In genomic region chr6:124887872-124888580, GRCh38 we compare ENCODE assay signal across 20 cellular contexts.
DNase-seq lines count a peak whose midpoint lies in the region; ATAC-seq, FAIRE-seq and TF ChIP-seq lines count a peak whose summit lies in the region.
"Had no signal": no experiment of that assay in that cellular context is flagged by ENCODE, and none has a peak within 500 bp of the region (broad histone marks: within the 10 kb centered on the region; RNA-seq: fewer than 3 reads in every experiment).

No MANE protein-coding gene starts in this region.

- WGBS in A549 (ENCODE audit: missing lambda C conversion rate): 95% methylated on average over 7 of the region's 10 CpGs
- WGBS in spleen, 5 donors: 84 to 93% (median 89%) methylated on average over 10 of the region's 10 CpGs

- intact Hi-C loops in spleen (cut with DNase I; ENCODE audit: low total_unique reads): no loop called here

- TF ChIP-seq POLR2A in A549 (IDR thresholded peaks at IDR 0.05; ENCODE audit: low read length) (no peak), spleen (IDR thresholded peaks at IDR 0.05) (no peak)

- H3K4me3 Mint-ChIP-seq in glutamatergic neuron (ENCODE audit: unreplicated experiment): no peak overlapping the region
- H3K4me3 Mint-ChIP-seq: neural crest cell had no signal

- POLR2A ChIA-PET in A549 (lab: Yijun Ruan, JAX): no interaction called here

- no peak overlapping the region for H3K27ac Mint-ChIP-seq in glutamatergic neuron (ENCODE audit: unreplicated experiment)
- H3K27ac Mint-ChIP-seq: activated CD8-positive, alpha-beta T cell treated with anti-CD3 and anti-CD28 coated beads, Interleukin-2, amount 10 ng/mL, durations not matched to agents 7 days and 5 days had no signal

- no peaks in the 10 kb centered on the region for H3K9me3 ChIP-seq in A549
- no peaks in the 10 kb centered on the region for H3K9me3 ChIP-seq in spleen
- H3K9me3 ChIP-seq: body of pancreas, Caco-2, right lobe of liver, upper lobe of right lung had no signal

- peaks cover 3% of the 10 kb centered on the region for H3K9me3 Mint-ChIP-seq in glutamatergic neuron (ENCODE audit: unreplicated experiment)

- H3K36me3 ChIP-seq in spleen: no peaks in the 10 kb centered on the region
- H3K36me3 ChIP-seq: right lobe of liver, upper lobe of right lung had no signal

- TF ChIP-seq RAD21 in A549 (conservative IDR thresholded peaks at IDR 0.05 in 1 of 2, IDR thresholded peaks at IDR 0.05 in 1 of 2): no peak

- H3K4me3 ChIP-seq in A549 (no peak overlapping the region), epithelial cell of proximal tubule (ENCODE audit: low read depth, low read length) (no peak overlapping the region), spleen (no peak overlapping the region)
- H3K4me3 ChIP-seq: body of pancreas, dorsolateral prefrontal cortex, lung, right lobe of liver, upper lobe of right lung had no signal

- H3K27ac ChIP-seq in A549 (peak overlapping the region; percentile 29 to 53; a peak in 5 of 6 replicates), spleen (no peak overlapping the region)
- H3K27ac ChIP-seq: body of pancreas, dorsolateral prefrontal cortex, right lobe of liver, upper lobe of right lung had no signal

- H3K4me1 Mint-ChIP-seq in glutamatergic neuron (ENCODE audit: low read depth, unreplicated experiment): no peaks in the 10 kb centered on the region

- no peak for TF ChIP-seq EP300 in A549 (IDR thresholded peaks at IDR 0.05)

- ATAC-seq in A549 (peak in 1 of 2 experiments; percentile 42; a peak in 3 of 6 replicates), GM19395 (IDR thresholded peaks at IDR 0.05; ENCODE audit: unreplicated experiment) (peak; percentile 46), HG03342 (IDR thresholded peaks at IDR 0.05; ENCODE audit: unreplicated experiment) (peak; percentile 17), HG03280 (IDR thresholded peaks at IDR 0.05; ENCODE audit: unreplicated experiment) (no peak)
- ATAC-seq: activated CD8-positive, alpha-beta T cell treated with anti-CD3 and anti-CD28 coated beads, Interleukin-2, amount 10 ng/mL, durations not matched to agents 7 days and 5 days; body of pancreas had no signal

- H3K4me2 ChIP-seq in A549: peak overlapping the region; percentile 49

- DNase-seq in A549 (ENCODE audit: low read depth in 1 of 2, low spot score in 1 of 2) (no peak), epithelial cell of proximal tubule (ENCODE audit: low read depth) (peak; percentile 33), spleen (no peak), ecto neural progenitor cell (ENCODE audit: low spot score) (no peak), glutamatergic neuron (no peak)
- DNase-seq: activated CD8-positive, alpha-beta T cell treated with anti-CD3 and anti-CD28 coated beads, Interleukin-2, amount 10 ng/mL, durations not matched to agents 7 days and 5 days; activated effector memory CD4-positive, alpha-beta T cell treated with Interleukin-2 at 50 U/mL for 16 hours; body of pancreas; Caco-2; dorsolateral prefrontal cortex; GDM1; NCI-H345; right lobe of liver; stimulated activated CD4-positive, alpha-beta T cell treated with anti-CD3 and anti-CD28 coated beads, Interleukin-2, amount 100 ng/mL, for 48 hours; upper lobe of right lung had no signal

- no peaks in the 10 kb centered on the region for H3K27me3 ChIP-seq in spleen (replicated peaks in 1 of 7)
- H3K27me3 ChIP-seq: body of pancreas, dorsolateral prefrontal cortex, right lobe of liver, upper lobe of right lung had no signal

- no peaks in the 10 kb centered on the region for H3K27me3 Mint-ChIP-seq in glutamatergic neuron (ENCODE audit: unreplicated experiment)

- CTCF ChIA-PET in A549 (lab: Yijun Ruan, JAX): no interaction called here

- H3K4me1 ChIP-seq in A549: peaks cover 46% of the 10 kb centered on the region
- H3K4me1 ChIP-seq in spleen: peaks cover 0 to 16% (median 0%) of the 10 kb centered on the region in 6 donors
- H3K4me1 ChIP-seq: body of pancreas, Caco-2, upper lobe of right lung had no signal

- H3K36me3 Mint-ChIP-seq in glutamatergic neuron (ENCODE audit: unreplicated experiment): no peaks in the 10 kb centered on the region

- FAIRE-seq in A549 (lab: Jason Lieb, UNC): no peak

- no peak for TF ChIP-seq CTCF in A549 (IDR thresholded peaks at IDR 0.05)
- TF ChIP-seq CTCF in epithelial cell of proximal tubule (conservative IDR thresholded peaks at IDR 0.05; ENCODE audit: low read depth, low read length): no peak
- TF ChIP-seq CTCF in spleen (IDR thresholded peaks at IDR 0.05 in 8 of 11, conservative IDR thresholded peaks at IDR 0.05 in 3 of 11): no peak
- no peak for TF ChIP-seq CTCF in glutamatergic neuron (IDR thresholded peaks at IDR 0.05; ENCODE audit: partially characterized antibody, unreplicated experiment)

TF ChIP-seq in A549, 52 proteins besides CTCF, POLR2A, EP300 and RAD21:
- no peak for TF ChIP-seq NFE2L2 (conservative IDR thresholded peaks at IDR 0.05; ENCODE audit: low read length)
- no peak for TF ChIP-seq NPAS2 (CRISPR knock-in tag; IDR thresholded peaks at IDR 0.05; ENCODE audit: borderline replicate concordance)

Comparison
In these comparisons a context has a peak if more than half of its experiments do, and no peak if none do; other contexts are left out.
1. H3K27ac ChIP-seq: peak in A549 (2 of 2); none in spleen (0 of 8).